16 cellular contexts compared by ENCODE assay signal in genomic region chr3:129822679-129823078, GRCh38.
DNase-seq lines count a peak whose midpoint lies in the region; ATAC-seq, FAIRE-seq and TF ChIP-seq lines count a peak whose summit lies in the region.
"Had no signal": no experiment of that assay in that cellular context is flagged by ENCODE, and none has a peak within 500 bp of the region (broad histone marks: within the 10 kb centered on the region; RNA-seq: fewer than 3 reads in every experiment).

No MANE protein-coding gene starts in this region.

- CTCF ChIA-PET in AG04449 (lab: Yijun Ruan, JAX) = interaction anchor here (0.8 to 13.2 kb wide), 8 partner anchors 10 to 333 kb away, joined by 3 to 215 read pairs (median 6); no protein-coding TSS in a partner anchor

- FAIRE-seq in GM12891 (lab: Jason Lieb, UNC) = peak; percentile 5

- no peak for TF ChIP-seq POLR2A in GM12891 (IDR thresholded peaks at IDR 0.05; ENCODE audit: low read depth, low read length)

- no peak for TF ChIP-seq CTCF in AG04449 (IDR thresholded peaks at IDR 0.05; ENCODE audit: insufficient read depth, low read length, missing control alignments)

- ATAC-seq in GM21360 (IDR thresholded peaks at IDR 0.05; ENCODE audit: unreplicated experiment) = no peak
- ATAC-seq: activated naive CD8-positive, alpha-beta T cell treated with anti-CD3 and anti-CD28 coated beads, Interleukin-2, amount 50 U/mL, for 24 hours had no signal

- POLR2A ChIA-PET in AG04449 (lab: Yijun Ruan, JAX) = no interaction called here

- DNase-seq in AG04449 (ENCODE audit: low read depth, low spot score) (peak; percentile 42), GM12891 (ENCODE audit: insufficient read length, low spot score) (no peak), SKM-1 treated with dmso at 0.1 percent for 144 hours (lab: John Stamatoyannopoulos, UW; ENCODE audit: unreplicated experiment) (peak; percentile 54), iris pigment epithelial cell (ENCODE audit: low read depth) (peak; percentile 72), KG1 (lab: John Stamatoyannopoulos, UW) (no peak), Ammon's horn (ENCODE audit: low spot score) (no peak), DMS114 treated with DMSO at 0.1 percent for 48 hours (lab: John Stamatoyannopoulos, UW; ENCODE audit: unreplicated experiment) (no peak)
- DNase-seq: activated CD4-positive, alpha-beta T cell treated with anti-CD3 and anti-CD28 coated beads, Interleukin-2, amount 50 U/mL, for 1 hour; activated naive CD8-positive, alpha-beta T cell treated with anti-CD3 and anti-CD28 coated beads, Interleukin-2, amount 50 U/mL, for 24 hours; activated T-cell treated with anti-CD3 and anti-CD28 coated beads, Interleukin-2, amount 50 U/mL, for 48 hours; DMS 273 treated with DMSO at 0.1 percent for 48 hours; HCEC 1CT; NCI-H1436; NCI-H526; stimulated activated naive CD4-positive, alpha-beta T cell had no signal

- no peak overlapping the region for H3K4me3 ChIP-seq in AG04449 (ENCODE audit: low read depth, low read length)

TF ChIP-seq in GM12891, 5 proteins besides CTCF, POLR2A, EP300 and RAD21:
- no peak for TF ChIP-seq POU2F2 (IDR thresholded peaks at IDR 0.05; ENCODE audit: low read depth, low read length)
- no peak for TF ChIP-seq SPI1 (IDR thresholded peaks at IDR 0.05; ENCODE audit: low read depth, low read length)
- TF ChIP-seq PAX5 (IDR thresholded peaks at IDR 0.05; ENCODE audit: insufficient read depth, low read length, severe bottlenecking) = no peak
- no peak for TF ChIP-seq POLR2AphosphoS5 (IDR thresholded peaks at IDR 0.05; ENCODE audit: low read depth, low read length)
- no peak for TF ChIP-seq TAF1 (IDR thresholded peaks at IDR 0.05; ENCODE audit: low read depth, low read length)

Comparison
In these comparisons a context has a peak if more than half of its experiments do, and no peak if none do; other contexts are left out.
1. DNase-seq: peak in AG04449 (single experiment), SKM-1 treated with dmso at 0.1 percent for 144 hours (single experiment) and iris pigment epithelial cell (single experiment); none in GM12891 (single experiment), KG1 (single experiment), Ammon's horn (single experiment) and DMS114 treated with DMSO at 0.1 percent for 48 hours (single experiment).